ENCODE assay signal across 14 cellular contexts in the genomic region with DNA sequence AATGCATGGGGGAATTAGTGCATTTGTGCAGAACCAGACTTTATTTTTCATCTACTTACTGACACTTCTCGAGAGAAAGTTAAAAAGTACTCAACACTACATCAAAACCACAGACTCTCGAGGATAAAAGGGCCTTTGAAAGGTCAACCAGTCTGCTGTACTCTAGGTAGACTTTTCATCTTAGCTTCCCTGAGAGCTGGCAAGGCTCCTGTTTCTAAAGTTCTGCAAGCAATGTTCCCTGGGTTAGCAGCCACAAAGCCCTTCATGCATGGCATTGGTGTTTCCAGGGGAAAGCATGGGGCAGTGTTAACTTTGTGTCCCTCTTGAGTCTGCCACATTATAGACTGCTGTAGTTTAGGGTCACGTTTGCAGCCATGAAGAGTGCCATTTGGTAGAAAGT.
"Had no signal": no experiment of that assay in that cellular context is flagged by ENCODE, and none has a peak within 500 bp of the region (broad histone marks: within the 10 kb centered on the region; RNA-seq: fewer than 3 reads in every experiment).

No MANE protein-coding gene starts in this region.

- H3K4me3 ChIP-seq: coronary artery, gastrocnemius medialis had no signal

- H3K27me3 ChIP-seq: gastrocnemius medialis had no signal

- H3K36me3 ChIP-seq: gastrocnemius medialis had no signal

- ATAC-seq: gastrocnemius medialis, natural killer cell, right cardiac atrium had no signal

- H3K27ac ChIP-seq: coronary artery, gastrocnemius medialis had no signal

- DNase-seq: effector CD4-positive, alpha-beta T cell; gastrocnemius medialis; glutamatergic neuron; immature natural killer cell; kidney; left colon; mammary epithelial cell; natural killer cell; right cardiac atrium; small intestine; stimulated activated CD4-positive, alpha-beta T cell treated with anti-CD3 and anti-CD28 coated beads, Interleukin-12 subunit alpha, Interleukin-12 subunit beta, amount 100 ng/mL, for 4 hours; stimulated activated CD4-positive, alpha-beta T cell treated with anti-CD3 and anti-CD28 coated beads, Interleukin-2, amount 100 ng/mL, for 48 hours; stimulated activated naive CD4-positive, alpha-beta T cell treated with Interleukin-2 at 50 U/mL for 16 hours had no signal
